ENCODE assay signal across 16 cellular contexts in genomic region chr7:53811555-53812079, GRCh38.
DNase-seq lines count a peak whose midpoint lies in the region; ATAC-seq, FAIRE-seq and TF ChIP-seq lines count a peak whose summit lies in the region.
"Had no signal": no experiment of that assay in that cellular context is flagged by ENCODE, and none has a peak within 500 bp of the region (broad histone marks: within the 10 kb centered on the region; RNA-seq: fewer than 3 reads in every experiment).

No MANE protein-coding gene starts in this region.

- TF ChIP-seq RAD21 in H1 (IDR thresholded peaks at IDR 0.05 in 1 of 2, conservative IDR thresholded peaks at IDR 0.05 in 1 of 2; ENCODE audit: low read depth in 2 of 2, low read length in 2 of 2), result no peak

- DNase-seq in NCI-H510A (lab: John Stamatoyannopoulos, UW) (peak; percentile 93), H1 (ENCODE audit: low read depth in 1 of 2, low spot score in 2 of 2) (no peak), nucleus accumbens (lab: John Stamatoyannopoulos, UW) (no peak), left cardiac atrium (no peak), lower leg skin (ENCODE audit: low spot score in 2 of 2) (no peak)
- no peak for DNase-seq in stimulated activated naive CD4-positive, alpha-beta T cell treated with Interleukin-2 at 50 U/mL for 16 hours (lab: John Stamatoyannopoulos, UW)
- DNase-seq: activated naive CD4-positive, alpha-beta T cell treated with anti-CD3 and anti-CD28 coated beads, Interleukin-2, amount 10 ng/mL, durations not matched to agents 7 days and 5 days; effector CD8-positive, alpha-beta T cell; foreskin fibroblast; midbrain; NCI-H345; OCI-M1 had no signal

- FAIRE-seq in H1 (lab: Jason Lieb, UNC), result no peak

- no peak overlapping the region for H2BK20ac ChIP-seq in H1 (ENCODE audit: low read length)

- H3K79me1 ChIP-seq in H1 (ENCODE audit: low read depth, low read length), result no peaks in the 10 kb centered on the region

- H3K4me1 ChIP-seq in H1 (replicated peaks in 1 of 4; ENCODE audit: control insufficient read depth in 3 of 4, insufficient read depth in 4 of 4, low read length in 3 of 4), result no peaks in the 10 kb centered on the region
- H3K4me1 ChIP-seq: parathyroid adenoma, suprapubic skin had no signal

- no peak overlapping the region for H4K8ac ChIP-seq in H1 (ENCODE audit: extremely low read depth, insufficient read depth, low read length)

- no peaks in the 10 kb centered on the region for H3K23me2 ChIP-seq in H1 (ENCODE audit: low read depth, low read length)

- H3K79me2 ChIP-seq in H1 (ENCODE audit: control insufficient read depth in 1 of 2, insufficient read depth in 2 of 2, low read length in 2 of 2), result no peaks in the 10 kb centered on the region
- H3K79me2 ChIP-seq: parathyroid adenoma had no signal

- no peak overlapping the region for H3K4me3 ChIP-seq in H1 (ENCODE audit: extremely low read depth in 1 of 4, insufficient read depth in 2 of 4, low read depth in 3 of 4, low read length in 4 of 4)
- no peak overlapping the region for H3K4me3 ChIP-seq in lower leg skin (ENCODE audit: low read depth, poor library complexity, severe bottlenecking)
- H3K4me3 ChIP-seq: suprapubic skin had no signal

- no peaks in the 10 kb centered on the region for H3K9me3 ChIP-seq in H1 (ENCODE audit: insufficient read depth in 2 of 2, low read depth in 1 of 2, low read length in 1 of 2)

- H3K27ac ChIP-seq in C4-2B (peak overlapping the region; percentile 72), H1 (ENCODE audit: low read depth, low read length) (no peak overlapping the region)
- H3K27ac ChIP-seq: parathyroid adenoma, suprapubic skin had no signal

- no peak overlapping the region for H2BK15ac ChIP-seq in H1 (ENCODE audit: low read length)

- TF ChIP-seq EP300 in H1 (IDR thresholded peaks at IDR 0.05; ENCODE audit: borderline replicate concordance in 1 of 2, low read depth in 2 of 2, low read length in 2 of 2), result no peak

- H3K18ac ChIP-seq in H1 (ENCODE audit: extremely low read depth, low read length), result no peak overlapping the region

- ATAC-seq in HG03342 (IDR thresholded peaks at IDR 0.05; ENCODE audit: unreplicated experiment) (peak; percentile 59), left cardiac atrium (no peak)

- H4K20me1 ChIP-seq in H1 (replicated peaks in 1 of 2; ENCODE audit: control insufficient read depth in 1 of 2, insufficient read depth in 2 of 2, low read length in 2 of 2), result no peaks in the 10 kb centered on the region

- no peak overlapping the region for H3K14ac ChIP-seq in H1 (ENCODE audit: insufficient read length)

- H4K91ac ChIP-seq in H1 (replicated peaks; ENCODE audit: insufficient read length, low read length), result no peak overlapping the region

- POLR2A ChIA-PET in H1 (lab: Charles Lee; ENCODE audit: partially characterized antibody), result no interaction called here

- no peak overlapping the region for H2BK12ac ChIP-seq in H1 (ENCODE audit: low read depth, low read length)

- H3K27me3 ChIP-seq in H1 (replicated peaks in 1 of 4; ENCODE audit: control insufficient read depth in 3 of 4, extremely low read depth in 1 of 4, insufficient read depth in 3 of 4, low read length in 3 of 4), result no peaks in the 10 kb centered on the region
- H3K27me3 ChIP-seq: suprapubic skin had no signal

- H2AK5ac ChIP-seq in H1 (ENCODE audit: low read depth, low read length), result no peak overlapping the region

- intact Hi-C loops in left cardiac atrium (cut with DNase I) (no loop called here), lower leg skin (cut with DNase I; ENCODE audit: low total_unique reads) (no loop called here)

- H3K23ac ChIP-seq in H1 (ENCODE audit: insufficient read length), result no peak overlapping the region

- H2BK5ac ChIP-seq in H1 (ENCODE audit: low read depth, low read length), result no peak overlapping the region

- 90% methylated on average over 21 of the region's 22 CpGs; no CpG with 5 or more reads in 1 of the 2 experiments for WGBS in H1 (ENCODE audit: extremely low coverage in 1 of 2, insufficient coverage in 1 of 2, insufficient read length in 1 of 2, insufficient replicate concordance in 2 of 2, low coverage in 1 of 2, low lambda C conversion rate in 2 of 2, missing lambda C conversion rate in 1 of 2), 2 experiments
- 81 to 88% methylated on average over 20 to 22 of the region's 22 CpGs for WGBS in lower leg skin, 2 donors

- no peak overlapping the region for H3K56ac ChIP-seq in H1 (replicated peaks; ENCODE audit: insufficient read length, low read depth, low read length)

- no peak for TF ChIP-seq CTCF in C4-2B (conservative IDR thresholded peaks at IDR 0.05)
- TF ChIP-seq CTCF in H1 (IDR thresholded peaks at IDR 0.05; ENCODE audit: control extremely low read depth in 1 of 3, insufficient read depth in 1 of 3, low read depth in 1 of 3, low read length in 3 of 3), result no peak
- no peak for TF ChIP-seq CTCF in lower leg skin (IDR thresholded peaks at IDR 0.05)

- no peak overlapping the region for H4K5ac ChIP-seq in H1 (ENCODE audit: insufficient read length, low read depth, low read length)

- no peaks in the 10 kb centered on the region for H3K36me3 ChIP-seq in H1 (ENCODE audit: control insufficient read depth in 2 of 4, insufficient read depth in 4 of 4, low read length in 3 of 4)
- H3K36me3 ChIP-seq: suprapubic skin had no signal

- no peak overlapping the region for H2BK120ac ChIP-seq in H1 (replicated peaks; ENCODE audit: low read depth, low read length)

- TF ChIP-seq POLR2A in H1 (IDR thresholded peaks at IDR 0.05; ENCODE audit: control extremely low read depth in 1 of 2, low read depth in 2 of 2, low read length in 2 of 2) (no peak), lower leg skin (IDR thresholded peaks at IDR 0.05) (no peak)

- H2AFZ ChIP-seq in H1 (ENCODE audit: low read length), result peak overlapping the region; percentile 89
- H2AFZ ChIP-seq: parathyroid adenoma had no signal

- no peak overlapping the region for H3K4me2 ChIP-seq in H1 (ENCODE audit: insufficient read depth in 1 of 2, low read depth in 2 of 2, low read length in 2 of 2)

- H3K4ac ChIP-seq in H1 (replicated peaks; ENCODE audit: insufficient read length, low read depth, low read length), result no peak overlapping the region

- no peak overlapping the region for H3K9ac ChIP-seq in H1 (replicated peaks in 1 of 4; ENCODE audit: extremely low read depth in 1 of 4, low read depth in 3 of 4, low read length in 3 of 4)
- H3K9ac ChIP-seq: parathyroid adenoma had no signal

- CTCF ChIA-PET in H1 (lab: Charles Lee; ENCODE audit: partially characterized antibody), result no interaction called here

TF ChIP-seq in H1, 55 proteins besides CTCF, POLR2A, EP300 and RAD21:
- TF ChIP-seq KDM1A (IDR thresholded peaks at IDR 0.05; ENCODE audit: borderline replicate concordance, low read length) (no peak), CBX5 (IDR thresholded peaks at IDR 0.05; ENCODE audit: low read depth, low read length) (no peak), ATF3 (IDR thresholded peaks at IDR 0.05; ENCODE audit: insufficient read depth, low read depth, low read length) (no peak), SAP30 (IDR thresholded peaks at IDR 0.05; ENCODE audit: insufficient read depth, insufficient replicate concordance, low read length) (no peak), POLR2AphosphoS5 (IDR thresholded peaks at IDR 0.05; ENCODE audit: low read depth, low read length) (no peak), CBX8 (IDR thresholded peaks at IDR 0.05; ENCODE audit: borderline replicate concordance, low read depth, low read length) (no peak), TAF1 (IDR thresholded peaks at IDR 0.05; ENCODE audit: low read depth, low read length) (no peak), CHD2 (IDR thresholded peaks at IDR 0.05; ENCODE audit: low read length) (no peak), ZNF274 (IDR thresholded peaks at IDR 0.05; ENCODE audit: borderline replicate concordance, extremely low read depth, low read length) (no peak), MAFK (IDR thresholded peaks at IDR 0.05; ENCODE audit: low read depth, low read length) (no peak), NRF1 (IDR thresholded peaks at IDR 0.05; ENCODE audit: low read depth, low read length) (no peak), HDAC2 (IDR thresholded peaks at IDR 0.05; ENCODE audit: borderline replicate concordance in 1 of 2, low read depth in 2 of 2, low read length in 2 of 2) (no peak)
